ENCODE assay signal across 21 cellular contexts in genomic region chr9:115071176-115071575, GRCh38.
"Had no signal": no experiment of that assay in that cellular context is flagged by ENCODE, and none has a peak within 500 bp of the region (broad histone marks: within the 10 kb centered on the region; RNA-seq: fewer than 3 reads in every experiment).

No MANE protein-coding gene starts in this region.

- H3K27ac Mint-ChIP-seq: activated naive CD4-positive, alpha-beta T cell treated with anti-CD3 and anti-CD28 coated beads, Interleukin-2, amount 50 U/mL, for 24 hours; activated T-cell treated with anti-CD3 and anti-CD28 coated beads, Interleukin-2, amount 50 U/mL, for 72 hours; immature natural killer cell; naive B cell; neural progenitor cell; stimulated activated memory B cell treated with anti-CD40 and anti-IgM and Interleukin-4, amounts not matched to agents 10 μg/mL and 1 μg/mL and 100 μg/mL, for 72 hours had no signal

- H3K4me3 Mint-ChIP-seq: activated naive CD4-positive, alpha-beta T cell treated with anti-CD3 and anti-CD28 coated beads, Interleukin-2, amount 50 U/mL, for 24 hours; activated T-cell treated with anti-CD3 and anti-CD28 coated beads, Interleukin-2, amount 50 U/mL, for 72 hours; immature natural killer cell; naive B cell; neural progenitor cell; stimulated activated memory B cell treated with anti-CD40 and anti-IgM and Interleukin-4, amounts not matched to agents 10 μg/mL and 1 μg/mL and 100 μg/mL, for 72 hours had no signal

- H3K4me1 ChIP-seq: adrenal gland, heart left ventricle, neural progenitor cell, right lobe of liver, testis, upper lobe of left lung had no signal

- H3K4me1 Mint-ChIP-seq: activated naive CD4-positive, alpha-beta T cell treated with anti-CD3 and anti-CD28 coated beads, Interleukin-2, amount 50 U/mL, for 24 hours; immature natural killer cell; naive B cell; neural progenitor cell; stimulated activated memory B cell treated with anti-CD40 and anti-IgM and Interleukin-4, amounts not matched to agents 10 μg/mL and 1 μg/mL and 100 μg/mL, for 72 hours had no signal

- H3K36me3 Mint-ChIP-seq: activated naive CD4-positive, alpha-beta T cell treated with anti-CD3 and anti-CD28 coated beads, Interleukin-2, amount 50 U/mL, for 24 hours; immature natural killer cell; naive B cell; neural progenitor cell; stimulated activated memory B cell treated with anti-CD40 and anti-IgM and Interleukin-4, amounts not matched to agents 10 μg/mL and 1 μg/mL and 100 μg/mL, for 72 hours had no signal

- H3K9me3 ChIP-seq: adrenal gland, gastroesophageal sphincter, heart left ventricle, ovary, right lobe of liver, testis, upper lobe of left lung had no signal

- H3K27ac ChIP-seq: adrenal gland, neural progenitor cell, ovary, right lobe of liver, testis, upper lobe of left lung, WERI-Rb-1 had no signal

- H3K4me3 ChIP-seq: adrenal gland, gastroesophageal sphincter, heart left ventricle, neural progenitor cell, ovary, right lobe of liver, testis, upper lobe of left lung had no signal

- H3K36me3 ChIP-seq: adrenal gland, heart left ventricle, ovary, right lobe of liver, upper lobe of left lung had no signal

- H3K27me3 ChIP-seq: adrenal gland, gastroesophageal sphincter, neural progenitor cell, ovary, right lobe of liver, testis, upper lobe of left lung had no signal

- H3K9me3 Mint-ChIP-seq: activated naive CD4-positive, alpha-beta T cell treated with anti-CD3 and anti-CD28 coated beads, Interleukin-2, amount 50 U/mL, for 24 hours; activated T-cell treated with anti-CD3 and anti-CD28 coated beads, Interleukin-2, amount 50 U/mL, for 72 hours; immature natural killer cell; neural progenitor cell; stimulated activated memory B cell treated with anti-CD40 and anti-IgM and Interleukin-4, amounts not matched to agents 10 μg/mL and 1 μg/mL and 100 μg/mL, for 72 hours had no signal

- ATAC-seq: activated T-cell treated with anti-CD3 and anti-CD28 coated beads, Interleukin-2, amount 50 U/mL, for 72 hours; gastroesophageal sphincter; heart left ventricle; left ventricle myocardium superior; right lobe of liver; stimulated activated memory B cell treated with anti-CD40 and anti-IgM and Interleukin-4, amounts not matched to agents 10 μg/mL and 1 μg/mL and 100 μg/mL, for 72 hours had no signal

- DNase-seq: activated CD4-positive, alpha-beta T cell treated with anti-CD3 and anti-CD28 coated beads, Interleukin-2, amount 50 U/mL, for 4 hours; activated effector memory CD4-positive, alpha-beta T cell treated with anti-CD3 and anti-CD28 coated beads, Interleukin-2, amount 50 U/mL, for 16 hours; activated T-cell treated with anti-CD3 and anti-CD28 coated beads, Interleukin-2, amount 50 U/mL, for 72 hours; adrenal gland; heart left ventricle; immature natural killer cell; kidney glomerular epithelial cell; left ventricle myocardium superior; naive B cell; ovary; right lobe of liver; stimulated activated CD4-positive, alpha-beta T cell treated with anti-CD3 and anti-CD28 coated beads, Interleukin-4, amount 100 ng/mL, for 4 hours; SW 1271; T-helper 2 cell; testis; upper lobe of left lung; WERI-Rb-1 had no signal
